ENCODE assay signal across 11 cellular contexts in genomic region chr17:48051278-48051677, GRCh38. TPM values are rescaled to one million over a fixed set of nuclear protein-coding genes. Genes with fewer than 3 reads are reported as not detected.
A peak's percentile ranks its signal among the peaks of the same experiment; 100 is the strongest.
DNase-seq lines count a peak whose midpoint lies in the region; ATAC-seq and TF ChIP-seq lines count a peak whose summit lies in the region.
"Had no signal": no experiment of that assay in that cellular context is flagged by ENCODE, and none has a peak within 500 bp of the region (broad histone marks: within the 10 kb centered on the region; RNA-seq: fewer than 3 reads in every experiment).

No MANE protein-coding gene starts in this region.

- H3K27ac Mint-ChIP-seq in brain = peak overlapping the region; percentile 94 to 100 (median 97)

- intact Hi-C loops in lower lobe of right lung (cut with DNase I) = no loop called here
- intact Hi-C loops in thyroid gland (cut with DNase I) = no loop called here

- no peaks in the 10 kb centered on the region for H3K27me3 Mint-ChIP-seq in activated T-cell treated with anti-CD3 and anti-CD28 coated beads, Interleukin-2, amount 50 U/mL, for 4 hours (ENCODE audit: low read depth)
- peaks cover 8% of the 10 kb centered on the region for H3K27me3 Mint-ChIP-seq in brain

- no peaks in the 10 kb centered on the region for H3K27me3 ChIP-seq in lower lobe of right lung (ENCODE audit: low read depth)
- H3K27me3 ChIP-seq in thyroid gland = no peaks in the 10 kb centered on the region

- peak overlapping the region; percentile 48 for H3K4me3 Mint-ChIP-seq in activated T-cell treated with anti-CD3 and anti-CD28 coated beads, Interleukin-2, amount 50 U/mL, for 4 hours
- H3K4me3 Mint-ChIP-seq in brain = peak overlapping the region; percentile 81 to 95 (median 93)

- 37 to 67% methylated on average over 7 to 10 of the region's 10 CpGs for WGBS in thyroid gland, 2 donors

- H3K4me3 ChIP-seq in lower lobe of right lung (peak overlapping the region; percentile 87), thyroid gland (replicated peaks in 1 of 3) (peak overlapping the region in 1 of 3 donors; percentile 15)

- H3K27ac ChIP-seq in lower lobe of right lung = peak overlapping the region; percentile 92
- H3K27ac ChIP-seq in thyroid gland = peak overlapping the region; percentile 92 to 97 (median 95)

- no peak for TF ChIP-seq POLR2A in thyroid gland (IDR thresholded peaks at IDR 0.05)

- no peak for DNase-seq in activated T-cell treated with anti-CD3 and anti-CD28 coated beads, Interleukin-2, amount 50 U/mL, for 4 hours
- DNase-seq in activated T-cell treated with anti-CD3 and anti-CD28 coated beads, Interleukin-2, amount 50 U/mL, for 48 hours = no peak
- DNase-seq in lower lobe of right lung (no peak), thyroid gland (peak; percentile 78 to 85), NCI-H1417 (lab: John Stamatoyannopoulos, UW) (no peak), GDM1 (lab: John Stamatoyannopoulos, UW) (no peak)
- no peak for DNase-seq in stimulated activated CD4-positive, alpha-beta T cell treated with anti-CD3 and anti-CD28 coated beads, Interleukin-1b, Interleukin-23, amount 100 ng/mL, for 48 hours
- DNase-seq: activated CD4-positive, alpha-beta T cell treated with anti-CD3 and anti-CD28 coated beads for 1 hour; CD4-positive, CD25-positive, alpha-beta regulatory T cell; NCI-H1105 treated with DMSO at 0.1 percent for 48 hours had no signal

- no peaks in the 10 kb centered on the region for H3K9me3 ChIP-seq in lower lobe of right lung
- H3K9me3 ChIP-seq in thyroid gland = no peaks in the 10 kb centered on the region

- ATAC-seq in activated T-cell treated with anti-CD3 and anti-CD28 coated beads, Interleukin-2, amount 50 U/mL, for 4 hours = no peak
- ATAC-seq in lower lobe of right lung = no peak

- peaks cover 80% of the 10 kb centered on the region for H3K4me1 ChIP-seq in lower lobe of right lung
- H3K4me1 ChIP-seq in thyroid gland = peaks cover 64 to 71% of the 10 kb centered on the region in 2 donors

- H3K36me3 ChIP-seq in lower lobe of right lung (peaks cover 39% of the 10 kb centered on the region), thyroid gland (peaks cover under 1 to 7% of the 10 kb centered on the region in 2 donors)

- TF ChIP-seq CTCF in brain (conservative IDR thresholded peaks at IDR 0.05) (no peak), lower lobe of right lung (IDR thresholded peaks at IDR 0.05) (no peak), thyroid gland (IDR thresholded peaks at IDR 0.05) (no peak)

- peaks cover 70% of the 10 kb centered on the region for H3K4me1 Mint-ChIP-seq in activated T-cell treated with anti-CD3 and anti-CD28 coated beads, Interleukin-2, amount 50 U/mL, for 4 hours (ENCODE audit: low read depth)
- H3K4me1 Mint-ChIP-seq in brain = peaks cover 89% of the 10 kb centered on the region

- H3K36me3 Mint-ChIP-seq in activated T-cell treated with anti-CD3 and anti-CD28 coated beads, Interleukin-2, amount 50 U/mL, for 4 hours (ENCODE audit: insufficient read depth) = peaks cover 33% of the 10 kb centered on the region
- peaks cover 42% of the 10 kb centered on the region for H3K36me3 Mint-ChIP-seq in brain

- H3K9me3 Mint-ChIP-seq in activated T-cell treated with anti-CD3 and anti-CD28 coated beads, Interleukin-2, amount 50 U/mL, for 4 hours = no peaks in the 10 kb centered on the region
- peaks cover 0 to 3% (median 0%) of the 10 kb centered on the region in 5 experiments for H3K9me3 Mint-ChIP-seq in brain
- H3K9me3 Mint-ChIP-seq: CD4-positive, CD25-positive, alpha-beta regulatory T cell had no signal

RNA-seq across cellular contexts. Expression of gene NFE2L1, which starts 3.1 kb away (rescaled TPM):
- 100 to 1,000 TPM in 2 of 3 donors, 10 to 100 TPM in 1; 93.1 to 123 (median 109) TPM for total RNA-seq in activated T-cell treated with anti-CD3 and anti-CD28 coated beads, Interleukin-2, amount 50 U/mL, for 4 hours
- polyA plus RNA-seq in brain (ENCODE audit: insufficient read depth, low read depth, low replicate concordance) = 137 TPM
- 162 TPM for total RNA-seq in lower lobe of right lung
- total RNA-seq in thyroid gland = 100 to 1,000 TPM; 123 to 168 (median 131) TPM

RNA-seq across cellular contexts. Expression of gene COPZ2, which starts 13.7 kb away (rescaled TPM):
- total RNA-seq in activated T-cell treated with anti-CD3 and anti-CD28 coated beads, Interleukin-2, amount 50 U/mL, for 4 hours = 1 to 10 TPM; 2.6 to 3.9 (median 3.2) TPM
- polyA plus RNA-seq in brain (ENCODE audit: insufficient read depth, low read depth, low replicate concordance) = 7.2 TPM
- 22.9 TPM for total RNA-seq in lower lobe of right lung
- 10 to 100 TPM; 19.3 to 55.8 (median 45.2) TPM for total RNA-seq in thyroid gland

RNA-seq across cellular contexts. Expression of gene CBX1, which starts 50.0 kb away (rescaled TPM):
- 10 to 100 TPM; 53.2 to 64.4 (median 60.8) TPM for total RNA-seq in activated T-cell treated with anti-CD3 and anti-CD28 coated beads, Interleukin-2, amount 50 U/mL, for 4 hours
- polyA plus RNA-seq in brain (ENCODE audit: insufficient read depth, low read depth, low replicate concordance) = 184 TPM
- total RNA-seq in lower lobe of right lung (30.7 TPM), thyroid gland (10 to 100 TPM; 33.0 to 49.1 (median 38.2) TPM)

RNA-seq across cellular contexts. Expression of gene SNX11, which starts 56.3 kb away (rescaled TPM):
- 10 to 100 TPM; 30.5 to 41.9 (median 30.9) TPM for total RNA-seq in activated T-cell treated with anti-CD3 and anti-CD28 coated beads, Interleukin-2, amount 50 U/mL, for 4 hours
- 27.6 TPM for polyA plus RNA-seq in brain (ENCODE audit: insufficient read depth, low read depth, low replicate concordance)
- total RNA-seq in lower lobe of right lung (19.7 TPM), thyroid gland (10 to 100 TPM; 20.3 to 23.4 (median 22.0) TPM)

Comparison
In these comparisons a context has a peak if more than half of its experiments do, and no peak if none do; other contexts are left out.
1. DNase-seq: peak in thyroid gland (2 of 2); none in activated T-cell treated with anti-CD3 and anti-CD28 coated beads, Interleukin-2, amount 50 U/mL, for 4 hours (single experiment), activated T-cell treated with anti-CD3 and anti-CD28 coated beads, Interleukin-2, amount 50 U/mL, for 48 hours (0 of 2), lower lobe of right lung (single experiment), NCI-H1417 (0 of 3), stimulated activated CD4-positive, alpha-beta T cell treated with anti-CD3 and anti-CD28 coated beads, Interleukin-1b, Interleukin-23, amount 100 ng/mL, for 48 hours (single experiment) and GDM1 (single experiment).